Comparison of ENCODE assay signal across 1 cellular context in genomic region chr10:62422068-62422590, GRCh38.
A peak's percentile ranks its signal among the peaks of the same experiment; 100 is the strongest.
TF ChIP-seq lines count a peak whose summit lies in the region.

No MANE protein-coding gene starts in this region.

TF ChIP-seq in K562, 482 proteins besides CTCF, POLR2A, EP300 and RAD21 (continued from another document):
- TF ChIP-seq, protein P1, sequence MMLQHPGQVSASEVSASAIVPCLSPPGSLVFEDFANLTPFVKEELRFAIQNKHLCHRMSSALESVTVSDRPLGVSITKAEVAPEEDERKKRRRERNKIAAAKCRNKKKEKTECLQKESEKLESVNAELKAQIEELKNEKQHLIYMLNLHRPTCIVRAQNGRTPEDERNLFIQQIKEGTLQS (IDR thresholded peaks at IDR 0.05): peak; percentile 34; the same call in 1 of the 2 replicates
- TF ChIP-seq, protein P1 (CRISPR knock-in tag; conservative IDR thresholded peaks at IDR 0.05): no peak
- TF ChIP-seq TAF9B (IDR thresholded peaks at IDR 0.05; ENCODE audit: partially characterized antibody) (no peak), NRF1 (conservative IDR thresholded peaks at IDR 0.05 in 1 of 2, IDR thresholded peaks at IDR 0.05 in 1 of 2) (no peak), EGR1 (conservative IDR thresholded peaks at IDR 0.05) (peak; percentile 27; the same call in 1 of the 2 replicates), FOSL1 (tag; conservative IDR thresholded peaks at IDR 0.05) (peak; percentile 32; the same call in 1 of the 2 replicates), KDM2B (CRISPR knock-in tag; IDR thresholded peaks at IDR 0.05) (no peak), SLC30A9 (CRISPR knock-in tag; IDR thresholded peaks at IDR 0.05) (no peak), ZNF75A (CRISPR knock-in tag; IDR thresholded peaks at IDR 0.05) (no peak), ZNF3 (CRISPR knock-in tag; IDR thresholded peaks at IDR 0.05) (no peak)
- TF ChIP-seq, protein P2, sequence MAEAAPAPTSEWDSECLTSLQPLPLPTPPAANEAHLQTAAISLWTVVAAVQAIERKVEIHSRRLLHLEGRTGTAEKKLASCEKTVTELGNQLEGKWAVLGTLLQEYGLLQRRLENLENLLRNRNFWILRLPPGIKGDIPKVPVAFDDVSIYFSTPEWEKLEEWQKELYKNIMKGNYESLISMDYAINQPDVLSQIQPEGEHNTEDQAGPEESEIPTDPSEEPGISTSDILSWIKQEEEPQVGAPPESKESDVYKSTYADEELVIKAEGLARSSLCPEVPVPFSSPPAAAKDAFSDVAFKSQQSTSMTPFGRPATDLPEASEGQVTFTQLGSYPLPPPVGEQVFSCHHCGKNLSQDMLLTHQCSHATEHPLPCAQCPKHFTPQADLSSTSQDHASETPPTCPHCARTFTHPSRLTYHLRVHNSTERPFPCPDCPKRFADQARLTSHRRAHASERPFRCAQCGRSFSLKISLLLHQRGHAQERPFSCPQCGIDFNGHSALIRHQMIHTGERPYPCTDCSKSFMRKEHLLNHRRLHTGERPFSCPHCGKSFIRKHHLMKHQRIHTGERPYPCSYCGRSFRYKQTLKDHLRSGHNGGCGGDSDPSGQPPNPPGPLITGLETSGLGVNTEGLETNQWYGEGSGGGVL (CRISPR knock-in tag; IDR thresholded peaks at IDR 0.05): no peak
